Comparison of ENCODE assay signal across 9 cellular contexts in the genomic region with DNA sequence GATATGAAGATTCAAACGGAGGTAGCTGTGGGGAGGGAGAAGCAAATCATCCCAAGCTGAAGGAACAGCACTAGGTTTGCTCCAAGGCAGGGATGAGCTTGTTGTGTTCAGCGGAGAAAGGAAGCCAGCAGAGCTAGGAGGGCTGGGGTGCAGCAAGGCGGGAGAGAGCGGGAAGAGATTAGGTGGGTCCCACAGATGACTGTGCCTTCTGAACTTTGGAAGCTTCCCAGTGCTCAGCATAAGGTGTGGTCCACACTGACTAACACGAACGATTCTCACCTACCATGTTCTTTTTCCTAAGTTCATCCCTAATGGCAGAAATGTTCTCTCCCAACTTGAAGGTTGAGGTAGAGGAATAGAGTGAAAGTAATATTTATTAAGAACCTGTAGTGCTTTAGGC. TPM values are rescaled to one million over a fixed set of nuclear protein-coding genes. Genes with fewer than 3 reads are reported as not detected.
DNase-seq lines count a peak whose midpoint lies in the region; TF ChIP-seq lines count a peak whose summit lies in the region.
"Had no signal": no experiment of that assay in that cellular context is flagged by ENCODE, and none has a peak within 500 bp of the region (broad histone marks: within the 10 kb centered on the region; RNA-seq: fewer than 3 reads in every experiment).

No MANE protein-coding gene starts in this region.

- H3F3A ChIP-seq in PC-9 (ENCODE audit: insufficient read depth, low read depth): peaks cover 11% of the 10 kb centered on the region

- no peak for DNase-seq in PC-9
- DNase-seq in endodermal cell: no peak
- DNase-seq in NCI-H2081 (lab: John Stamatoyannopoulos, UW): no peak
- DNase-seq in NCI-H2107 treated with DMSO at 0.1 percent for 48 hours (lab: John Stamatoyannopoulos, UW; ENCODE audit: unreplicated experiment): no peak
- DNase-seq in GM03348 (ENCODE audit: low spot score): no peak
- no peak for DNase-seq in WERI-Rb-1
- DNase-seq: NCI-H446 treated with DMSO at 0.1 percent for 48 hours had no signal

- H3K4me1 ChIP-seq in PC-9 (replicated peaks; ENCODE audit: insufficient read depth) (peaks cover 11% of the 10 kb centered on the region), endodermal cell (ENCODE audit: control insufficient read depth, insufficient read depth, low read length) (no peaks in the 10 kb centered on the region), parathyroid adenoma (no peaks in the 10 kb centered on the region)

- H3K9me3 Mint-ChIP-seq in endodermal cell: no peaks in the 10 kb centered on the region

- H3K27ac ChIP-seq in PC-9 (no peak overlapping the region), endodermal cell (ENCODE audit: low read depth, low read length) (no peak overlapping the region), parathyroid adenoma (no peak overlapping the region), WERI-Rb-1 (no peak overlapping the region)

- CTCF ChIA-PET in PC-9 (lab: Charles Lee): no interaction called here

- intact Hi-C loops in PC-9 (cut with micrococcal nuclease; ENCODE audit: unreplicated experiment): no loop called here

- H3K4me3 ChIP-seq in GM08714 (ENCODE audit: low read length): peak overlapping the region; percentile 89; the same call in 1 of the 2 replicates
- peak overlapping the region; percentile 87 for H3K4me3 ChIP-seq in PC-9
- H3K4me3 ChIP-seq in endodermal cell (ENCODE audit: low read length): peak overlapping the region; percentile 97
- H3K4me3 ChIP-seq in parathyroid adenoma (ENCODE audit: low read depth, low read length): peak overlapping the region; percentile 74
- no peak overlapping the region for H3K4me3 ChIP-seq in WERI-Rb-1 (ENCODE audit: low read depth, low read length)

- POLR2A ChIA-PET in PC-9 (lab: Charles Lee; ENCODE audit: unreplicated experiment): no interaction called here

- H3K36me3 Mint-ChIP-seq in endodermal cell (ENCODE audit: low read depth): peaks cover 31% of the 10 kb centered on the region

- H3K36me3 ChIP-seq in PC-9 (ENCODE audit: low read depth) (peaks cover 28% of the 10 kb centered on the region), endodermal cell (ENCODE audit: control insufficient read depth, insufficient read depth, low read length) (peaks cover 28% of the 10 kb centered on the region), parathyroid adenoma (ENCODE audit: control insufficient read depth, insufficient read depth, low read length) (no peaks in the 10 kb centered on the region), WERI-Rb-1 (peaks cover 4% of the 10 kb centered on the region)

- no peaks in the 10 kb centered on the region for H3K9me3 ChIP-seq in PC-9 (ENCODE audit: insufficient read depth, low read depth)
- H3K9me3 ChIP-seq in endodermal cell (ENCODE audit: control insufficient read depth, low read length): no peaks in the 10 kb centered on the region
- H3K9me3 ChIP-seq in parathyroid adenoma (ENCODE audit: control insufficient read depth, low read length): no peaks in the 10 kb centered on the region
- H3K9me3 ChIP-seq in WERI-Rb-1 (ENCODE audit: severe bottlenecking): no peaks in the 10 kb centered on the region

- H3K4me2 ChIP-seq in PC-9 (peak overlapping the region; percentile 100), parathyroid adenoma (ENCODE audit: low read length) (peak overlapping the region; percentile 95)

- H2AFZ ChIP-seq in PC-9: no peak overlapping the region
- no peak overlapping the region for H2AFZ ChIP-seq in parathyroid adenoma

- H3K9ac ChIP-seq in endodermal cell (ENCODE audit: extremely low read depth, low read length, poor library complexity, severe bottlenecking) (peak overlapping the region; percentile 89), parathyroid adenoma (no peak overlapping the region)

- peak overlapping the region; percentile 52 for H3K27ac Mint-ChIP-seq in endodermal cell

- H3K27me3 ChIP-seq in PC-9 (ENCODE audit: insufficient read depth, low read depth) (no peaks in the 10 kb centered on the region), endodermal cell (ENCODE audit: control insufficient read depth, insufficient read depth, low read length, poor library complexity, severe bottlenecking) (no peaks in the 10 kb centered on the region), parathyroid adenoma (ENCODE audit: control insufficient read depth, insufficient read depth, low read length) (no peaks in the 10 kb centered on the region), WERI-Rb-1 (ENCODE audit: insufficient read depth, low read depth, severe bottlenecking) (peaks cover 3% of the 10 kb centered on the region)

- H3K27me3 Mint-ChIP-seq in endodermal cell (ENCODE audit: insufficient read depth): peaks cover 3% of the 10 kb centered on the region

- peaks cover 22% of the 10 kb centered on the region for H4K20me1 ChIP-seq in PC-9 (ENCODE audit: insufficient read depth)

- peaks cover 9% of the 10 kb centered on the region for H3K4me1 Mint-ChIP-seq in endodermal cell

- 86 to 96% methylated on average over 4 to 6 of the region's 6 CpGs for WGBS in endodermal cell (ENCODE audit: insufficient coverage in 1 of 2, insufficient read length in 1 of 2), 2 experiments

- H3K9me2 ChIP-seq in PC-9 (ENCODE audit: insufficient read depth): no peaks in the 10 kb centered on the region

- TF ChIP-seq CTCF in PC-9 (conservative IDR thresholded peaks at IDR 0.05) (no peak), endodermal cell (conservative IDR thresholded peaks at IDR 0.05) (no peak), parathyroid adenoma (IDR thresholded peaks at IDR 0.05) (no peak), WERI-Rb-1 (IDR thresholded peaks at IDR 0.05; ENCODE audit: low read depth, low read length) (no peak)

- peak overlapping the region; percentile 89 for H3K4me3 Mint-ChIP-seq in endodermal cell

- BruUV-seq in PC-9 (replicated peaks; lab: Mats Ljungman, UMichigan): no TSS peak

- H3K79me2 ChIP-seq in PC-9 (ENCODE audit: low read depth) (peaks cover 33% of the 10 kb centered on the region), parathyroid adenoma (peaks cover 3% of the 10 kb centered on the region)

RNA-seq across cellular contexts. Expression of gene RAE1, which starts 1.2 kb away (rescaled TPM):
- total RNA-seq in PC-9 (2021) (26.1 and 38.4 TPM in 2 replicates), endodermal cell (10 to 100 TPM; 41.2 to 43.8 TPM)
- polyA plus RNA-seq in endodermal cell (2013, experiment 1 of 2): 46.4 TPM
- 42.3 TPM for polyA plus RNA-seq in endodermal cell (2013, experiment 2 of 2)

RNA-seq across cellular contexts. Expression of gene SPO11, which starts 22.7 kb away (rescaled TPM):
- total RNA-seq in PC-9 (2021) (not detected in 2 replicates), endodermal cell (not detected)
- polyA plus RNA-seq in endodermal cell (2013, experiment 1 of 2): not detected
- not detected for polyA plus RNA-seq in endodermal cell (2013, experiment 2 of 2)

RNA-seq across cellular contexts. Expression of gene RBM38, which starts 38.9 kb away (rescaled TPM):
- 19.3 and 25.6 TPM in 2 replicates for total RNA-seq in PC-9 (2021)
- total RNA-seq in endodermal cell: 10 to 100 TPM; 29.0 to 30.2 TPM
- polyA plus RNA-seq in endodermal cell (2013, experiment 1 of 2): 58.7 TPM
- 59.5 TPM for polyA plus RNA-seq in endodermal cell (2013, experiment 2 of 2)
